Comparison of ENCODE assay signal across 1 cellular context in the genomic region with DNA sequence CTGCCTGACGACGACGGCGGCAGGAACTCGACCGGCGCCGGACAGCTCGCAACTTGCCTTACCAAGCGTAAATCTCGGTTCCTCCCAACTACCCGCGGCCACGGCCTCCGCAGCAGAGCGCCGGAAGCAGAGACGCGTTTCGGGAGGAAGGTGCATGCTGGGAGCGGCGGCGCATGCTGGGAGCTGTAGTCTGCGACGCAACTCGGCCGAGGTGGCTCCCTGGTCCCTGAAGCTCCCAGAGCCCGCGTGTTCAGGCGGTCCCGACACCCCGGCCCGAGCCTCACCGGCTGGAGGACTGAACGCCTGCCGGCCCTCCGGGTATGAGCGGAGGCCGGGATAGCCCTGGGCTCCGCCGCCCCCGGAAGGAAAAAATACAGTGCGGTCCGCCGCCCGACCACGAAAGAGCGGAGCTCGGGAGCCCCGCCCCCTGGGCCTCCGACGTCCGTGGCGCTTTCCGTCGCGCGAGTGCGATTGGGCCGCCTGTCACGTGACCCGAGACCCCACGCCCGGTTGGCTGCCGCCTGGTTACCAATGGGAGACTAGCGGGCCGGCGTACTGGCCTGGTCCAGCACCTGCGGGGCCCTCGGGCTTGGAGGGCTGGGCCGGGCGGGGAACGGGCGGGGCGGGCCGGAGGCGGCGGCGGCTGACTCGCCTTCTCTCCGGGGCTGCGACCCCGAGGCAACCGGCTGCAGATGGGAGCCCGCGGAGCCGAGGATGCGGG.
TF ChIP-seq lines count a peak whose summit lies in the region.

A gene with protein sequence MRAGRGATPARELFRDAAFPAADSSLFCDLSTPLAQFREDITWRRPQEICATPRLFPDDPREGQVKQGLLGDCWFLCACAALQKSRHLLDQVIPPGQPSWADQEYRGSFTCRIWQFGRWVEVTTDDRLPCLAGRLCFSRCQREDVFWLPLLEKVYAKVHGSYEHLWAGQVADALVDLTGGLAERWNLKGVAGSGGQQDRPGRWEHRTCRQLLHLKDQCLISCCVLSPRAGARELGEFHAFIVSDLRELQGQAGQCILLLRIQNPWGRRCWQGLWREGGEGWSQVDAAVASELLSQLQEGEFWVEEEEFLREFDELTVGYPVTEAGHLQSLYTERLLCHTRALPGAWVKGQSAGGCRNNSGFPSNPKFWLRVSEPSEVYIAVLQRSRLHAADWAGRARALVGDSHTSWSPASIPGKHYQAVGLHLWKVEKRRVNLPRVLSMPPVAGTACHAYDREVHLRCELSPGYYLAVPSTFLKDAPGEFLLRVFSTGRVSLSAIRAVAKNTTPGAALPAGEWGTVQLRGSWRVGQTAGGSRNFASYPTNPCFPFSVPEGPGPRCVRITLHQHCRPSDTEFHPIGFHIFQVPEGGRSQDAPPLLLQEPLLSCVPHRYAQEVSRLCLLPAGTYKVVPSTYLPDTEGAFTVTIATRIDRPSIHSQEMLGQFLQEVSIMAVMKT (plus strand): TSS at position 537 of the 721 bp plus-strand sequence. CDS start 178 bp downstream, at position 715.

TF ChIP-seq in HepG2, 621 proteins besides CTCF, POLR2A, EP300 and RAD21 (continued from another document and continues in another):
- TF ChIP-seq, protein P1, sequence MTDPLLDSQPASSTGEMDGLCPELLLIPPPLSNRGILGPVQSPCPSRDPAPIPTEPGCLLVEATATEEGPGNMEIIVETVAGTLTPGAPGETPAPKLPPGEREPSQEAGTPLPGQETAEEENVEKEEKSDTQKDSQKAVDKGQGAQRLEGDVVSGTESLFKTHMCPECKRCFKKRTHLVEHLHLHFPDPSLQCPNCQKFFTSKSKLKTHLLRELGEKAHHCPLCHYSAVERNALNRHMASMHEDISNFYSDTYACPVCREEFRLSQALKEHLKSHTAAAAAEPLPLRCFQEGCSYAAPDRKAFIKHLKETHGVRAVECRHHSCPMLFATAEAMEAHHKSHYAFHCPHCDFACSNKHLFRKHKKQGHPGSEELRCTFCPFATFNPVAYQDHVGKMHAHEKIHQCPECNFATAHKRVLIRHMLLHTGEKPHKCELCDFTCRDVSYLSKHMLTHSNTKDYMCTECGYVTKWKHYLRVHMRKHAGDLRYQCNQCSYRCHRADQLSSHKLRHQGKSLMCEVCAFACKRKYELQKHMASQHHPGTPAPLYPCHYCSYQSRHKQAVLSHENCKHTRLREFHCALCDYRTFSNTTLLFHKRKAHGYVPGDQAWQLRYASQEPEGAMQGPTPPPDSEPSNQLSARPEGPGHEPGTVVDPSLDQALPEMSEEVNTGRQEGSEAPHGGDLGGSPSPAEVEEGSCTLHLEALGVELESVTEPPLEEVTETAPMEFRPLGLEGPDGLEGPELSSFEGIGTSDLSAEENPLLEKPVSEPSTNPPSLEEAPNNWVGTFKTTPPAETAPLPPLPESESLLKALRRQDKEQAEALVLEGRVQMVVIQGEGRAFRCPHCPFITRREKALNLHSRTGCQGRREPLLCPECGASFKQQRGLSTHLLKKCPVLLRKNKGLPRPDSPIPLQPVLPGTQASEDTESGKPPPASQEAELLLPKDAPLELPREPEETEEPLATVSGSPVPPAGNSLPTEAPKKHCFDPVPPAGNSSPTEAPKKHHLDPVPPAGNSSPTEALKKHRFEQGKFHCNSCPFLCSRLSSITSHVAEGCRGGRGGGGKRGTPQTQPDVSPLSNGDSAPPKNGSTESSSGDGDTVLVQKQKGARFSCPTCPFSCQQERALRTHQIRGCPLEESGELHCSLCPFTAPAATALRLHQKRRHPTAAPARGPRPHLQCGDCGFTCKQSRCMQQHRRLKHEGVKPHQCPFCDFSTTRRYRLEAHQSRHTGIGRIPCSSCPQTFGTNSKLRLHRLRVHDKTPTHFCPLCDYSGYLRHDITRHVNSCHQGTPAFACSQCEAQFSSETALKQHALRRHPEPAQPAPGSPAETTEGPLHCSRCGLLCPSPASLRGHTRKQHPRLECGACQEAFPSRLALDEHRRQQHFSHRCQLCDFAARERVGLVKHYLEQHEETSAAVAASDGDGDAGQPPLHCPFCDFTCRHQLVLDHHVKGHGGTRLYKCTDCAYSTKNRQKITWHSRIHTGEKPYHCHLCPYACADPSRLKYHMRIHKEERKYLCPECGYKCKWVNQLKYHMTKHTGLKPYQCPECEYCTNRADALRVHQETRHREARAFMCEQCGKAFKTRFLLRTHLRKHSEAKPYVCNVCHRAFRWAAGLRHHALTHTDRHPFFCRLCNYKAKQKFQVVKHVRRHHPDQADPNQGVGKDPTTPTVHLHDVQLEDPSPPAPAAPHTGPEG (CRISPR knock-in tag; IDR thresholded peaks at IDR 0.05) = peak; percentile 89; the same call in 1 of the 2 replicates
- TF ChIP-seq ZNF333 (CRISPR knock-in tag; IDR thresholded peaks at IDR 0.05; ENCODE audit: borderline replicate concordance) (peak; percentile 65; the same call in 1 of the 2 replicates), ZNF33A (CRISPR knock-in tag; IDR thresholded peaks at IDR 0.05; ENCODE audit: borderline replicate concordance) (no peak), HIVEP1 (CRISPR knock-in tag; IDR thresholded peaks at IDR 0.05) (peak; percentile 87; the same call in 1 of the 2 replicates), ZNF468 (CRISPR knock-in tag; IDR thresholded peaks at IDR 0.05) (no peak), ZNF337 (CRISPR knock-in tag; IDR thresholded peaks at IDR 0.05; ENCODE audit: borderline replicate concordance, low read depth) (no peak), SALL2 (CRISPR knock-in tag; IDR thresholded peaks at IDR 0.05) (peak; percentile 77; the same call in 1 of the 2 replicates), NFKB2 (CRISPR knock-in tag; IDR thresholded peaks at IDR 0.05; ENCODE audit: borderline replicate concordance) (no peak), SMARCE1 (IDR thresholded peaks at IDR 0.05; ENCODE audit: borderline replicate concordance) (no peak), NONO (IDR thresholded peaks at IDR 0.05) (no peak), NONO (CRISPR knock-in tag; conservative IDR thresholded peaks at IDR 0.05) (peak; percentile 98), ZNF331 (CRISPR knock-in tag; IDR thresholded peaks at IDR 0.05) (peak; percentile 75), ZNF292 (CRISPR knock-in tag; IDR thresholded peaks at IDR 0.05; ENCODE audit: borderline replicate concordance, low read depth) (no peak), ZNF891 (CRISPR knock-in tag; IDR thresholded peaks at IDR 0.05) (no peak), TBX3 (IDR thresholded peaks at IDR 0.05; ENCODE audit: borderline replicate concordance) (peak; percentile 71), NFYB (CRISPR knock-in tag; IDR thresholded peaks at IDR 0.05) (peak; percentile 86), ZSCAN25 (CRISPR knock-in tag; IDR thresholded peaks at IDR 0.05) (no peak), SNAPC2 (CRISPR knock-in tag; IDR thresholded peaks at IDR 0.05) (0 out of 2 replicates have a peak, but pooled peaks have one; percentile 41)
- TF ChIP-seq, protein P2, sequence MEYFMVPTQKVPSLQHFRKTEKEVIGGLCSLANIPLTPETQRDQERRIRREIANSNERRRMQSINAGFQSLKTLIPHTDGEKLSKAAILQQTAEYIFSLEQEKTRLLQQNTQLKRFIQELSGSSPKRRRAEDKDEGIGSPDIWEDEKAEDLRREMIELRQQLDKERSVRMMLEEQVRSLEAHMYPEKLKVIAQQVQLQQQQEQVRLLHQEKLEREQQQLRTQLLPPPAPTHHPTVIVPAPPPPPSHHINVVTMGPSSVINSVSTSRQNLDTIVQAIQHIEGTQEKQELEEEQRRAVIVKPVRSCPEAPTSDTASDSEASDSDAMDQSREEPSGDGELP (IDR thresholded peaks at IDR 0.05; ENCODE audit: borderline replicate concordance, low read depth) = peak; percentile 38; the same call in 1 of the 2 replicates
- TF ChIP-seq, protein P3, sequence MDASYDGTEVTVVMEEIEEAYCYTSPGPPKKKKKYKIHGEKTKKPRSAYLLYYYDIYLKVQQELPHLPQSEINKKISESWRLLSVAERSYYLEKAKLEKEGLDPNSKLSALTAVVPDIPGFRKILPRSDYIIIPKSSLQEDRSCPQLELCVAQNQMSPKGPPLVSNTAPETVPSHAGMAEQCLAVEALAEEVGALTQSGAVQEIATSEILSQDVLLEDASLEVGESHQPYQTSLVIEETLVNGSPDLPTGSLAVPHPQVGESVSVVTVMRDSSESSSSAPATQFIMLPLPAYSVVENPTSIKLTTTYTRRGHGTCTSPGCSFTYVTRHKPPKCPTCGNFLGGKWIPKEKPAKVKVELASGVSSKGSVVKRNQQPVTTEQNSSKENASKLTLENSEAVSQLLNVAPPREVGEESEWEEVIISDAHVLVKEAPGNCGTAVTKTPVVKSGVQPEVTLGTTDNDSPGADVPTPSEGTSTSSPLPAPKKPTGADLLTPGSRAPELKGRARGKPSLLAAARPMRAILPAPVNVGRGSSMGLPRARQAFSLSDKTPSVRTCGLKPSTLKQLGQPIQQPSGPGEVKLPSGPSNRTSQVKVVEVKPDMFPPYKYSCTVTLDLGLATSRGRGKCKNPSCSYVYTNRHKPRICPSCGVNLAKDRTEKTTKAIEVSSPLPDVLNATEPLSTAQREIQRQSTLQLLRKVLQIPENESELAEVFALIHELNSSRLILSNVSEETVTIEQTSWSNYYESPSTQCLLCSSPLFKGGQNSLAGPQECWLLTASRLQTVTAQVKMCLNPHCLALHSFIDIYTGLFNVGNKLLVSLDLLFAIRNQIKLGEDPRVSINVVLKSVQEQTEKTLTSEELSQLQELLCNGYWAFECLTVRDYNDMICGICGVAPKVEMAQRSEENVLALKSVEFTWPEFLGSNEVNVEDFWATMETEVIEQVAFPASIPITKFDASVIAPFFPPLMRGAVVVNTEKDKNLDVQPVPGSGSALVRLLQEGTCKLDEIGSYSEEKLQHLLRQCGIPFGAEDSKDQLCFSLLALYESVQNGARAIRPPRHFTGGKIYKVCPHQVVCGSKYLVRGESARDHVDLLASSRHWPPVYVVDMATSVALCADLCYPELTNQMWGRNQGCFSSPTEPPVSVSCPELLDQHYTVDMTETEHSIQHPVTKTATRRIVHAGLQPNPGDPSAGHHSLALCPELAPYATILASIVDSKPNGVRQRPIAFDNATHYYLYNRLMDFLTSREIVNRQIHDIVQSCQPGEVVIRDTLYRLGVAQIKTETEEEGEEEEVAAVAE (CRISPR knock-in tag; IDR thresholded peaks at IDR 0.05; ENCODE audit: borderline replicate concordance) = peak; percentile 82; the same call in 1 of the 2 replicates
- TF ChIP-seq, protein P4, sequence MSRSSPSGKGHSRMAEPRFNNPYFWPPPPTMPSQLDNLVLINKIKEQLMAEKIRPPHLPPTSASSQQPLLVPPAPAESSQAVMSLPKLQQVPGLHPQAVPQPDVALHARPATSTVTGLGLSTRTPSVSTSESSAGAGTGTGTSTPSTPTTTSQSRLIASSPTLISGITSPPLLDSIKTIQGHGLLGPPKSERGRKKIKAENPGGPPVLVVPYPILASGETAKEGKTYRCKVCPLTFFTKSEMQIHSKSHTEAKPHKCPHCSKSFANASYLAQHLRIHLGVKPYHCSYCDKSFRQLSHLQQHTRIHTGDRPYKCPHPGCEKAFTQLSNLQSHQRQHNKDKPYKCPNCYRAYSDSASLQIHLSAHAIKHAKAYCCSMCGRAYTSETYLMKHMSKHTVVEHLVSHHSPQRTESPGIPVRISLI (CRISPR knock-in tag; IDR thresholded peaks at IDR 0.05; ENCODE audit: borderline replicate concordance) = peak; percentile 73; the same call in 1 of the 2 replicates
- TF ChIP-seq, protein P5, sequence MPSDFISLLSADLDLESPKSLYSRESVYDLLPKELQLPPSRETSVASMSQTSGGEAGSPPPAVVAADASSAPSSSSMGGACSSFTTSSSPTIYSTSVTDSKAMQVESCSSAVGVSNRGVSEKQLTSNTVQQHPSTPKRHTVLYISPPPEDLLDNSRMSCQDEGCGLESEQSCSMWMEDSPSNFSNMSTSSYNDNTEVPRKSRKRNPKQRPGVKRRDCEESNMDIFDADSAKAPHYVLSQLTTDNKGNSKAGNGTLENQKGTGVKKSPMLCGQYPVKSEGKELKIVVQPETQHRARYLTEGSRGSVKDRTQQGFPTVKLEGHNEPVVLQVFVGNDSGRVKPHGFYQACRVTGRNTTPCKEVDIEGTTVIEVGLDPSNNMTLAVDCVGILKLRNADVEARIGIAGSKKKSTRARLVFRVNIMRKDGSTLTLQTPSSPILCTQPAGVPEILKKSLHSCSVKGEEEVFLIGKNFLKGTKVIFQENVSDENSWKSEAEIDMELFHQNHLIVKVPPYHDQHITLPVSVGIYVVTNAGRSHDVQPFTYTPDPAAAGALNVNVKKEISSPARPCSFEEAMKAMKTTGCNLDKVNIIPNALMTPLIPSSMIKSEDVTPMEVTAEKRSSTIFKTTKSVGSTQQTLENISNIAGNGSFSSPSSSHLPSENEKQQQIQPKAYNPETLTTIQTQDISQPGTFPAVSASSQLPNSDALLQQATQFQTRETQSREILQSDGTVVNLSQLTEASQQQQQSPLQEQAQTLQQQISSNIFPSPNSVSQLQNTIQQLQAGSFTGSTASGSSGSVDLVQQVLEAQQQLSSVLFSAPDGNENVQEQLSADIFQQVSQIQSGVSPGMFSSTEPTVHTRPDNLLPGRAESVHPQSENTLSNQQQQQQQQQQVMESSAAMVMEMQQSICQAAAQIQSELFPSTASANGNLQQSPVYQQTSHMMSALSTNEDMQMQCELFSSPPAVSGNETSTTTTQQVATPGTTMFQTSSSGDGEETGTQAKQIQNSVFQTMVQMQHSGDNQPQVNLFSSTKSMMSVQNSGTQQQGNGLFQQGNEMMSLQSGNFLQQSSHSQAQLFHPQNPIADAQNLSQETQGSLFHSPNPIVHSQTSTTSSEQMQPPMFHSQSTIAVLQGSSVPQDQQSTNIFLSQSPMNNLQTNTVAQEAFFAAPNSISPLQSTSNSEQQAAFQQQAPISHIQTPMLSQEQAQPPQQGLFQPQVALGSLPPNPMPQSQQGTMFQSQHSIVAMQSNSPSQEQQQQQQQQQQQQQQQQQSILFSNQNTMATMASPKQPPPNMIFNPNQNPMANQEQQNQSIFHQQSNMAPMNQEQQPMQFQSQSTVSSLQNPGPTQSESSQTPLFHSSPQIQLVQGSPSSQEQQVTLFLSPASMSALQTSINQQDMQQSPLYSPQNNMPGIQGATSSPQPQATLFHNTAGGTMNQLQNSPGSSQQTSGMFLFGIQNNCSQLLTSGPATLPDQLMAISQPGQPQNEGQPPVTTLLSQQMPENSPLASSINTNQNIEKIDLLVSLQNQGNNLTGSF (CRISPR knock-in tag; IDR thresholded peaks at IDR 0.05) = peak; percentile 20; the same call in 1 of the 2 replicates
- TF ChIP-seq, protein P6, sequence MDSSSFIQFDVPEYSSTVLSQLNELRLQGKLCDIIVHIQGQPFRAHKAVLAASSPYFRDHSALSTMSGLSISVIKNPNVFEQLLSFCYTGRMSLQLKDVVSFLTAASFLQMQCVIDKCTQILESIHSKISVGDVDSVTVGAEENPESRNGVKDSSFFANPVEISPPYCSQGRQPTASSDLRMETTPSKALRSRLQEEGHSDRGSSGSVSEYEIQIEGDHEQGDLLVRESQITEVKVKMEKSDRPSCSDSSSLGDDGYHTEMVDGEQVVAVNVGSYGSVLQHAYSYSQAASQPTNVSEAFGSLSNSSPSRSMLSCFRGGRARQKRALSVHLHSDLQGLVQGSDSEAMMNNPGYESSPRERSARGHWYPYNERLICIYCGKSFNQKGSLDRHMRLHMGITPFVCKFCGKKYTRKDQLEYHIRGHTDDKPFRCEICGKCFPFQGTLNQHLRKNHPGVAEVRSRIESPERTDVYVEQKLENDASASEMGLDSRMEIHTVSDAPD (CRISPR knock-in tag; IDR thresholded peaks at IDR 0.05) = peak; percentile 15; the same call in 1 of the 2 replicates
